Comparison of ENCODE assay signal across 8 cellular contexts in genomic region chr1:3900969-3901529, GRCh38. TPM values are rescaled to one million over a fixed set of nuclear protein-coding genes. Genes with fewer than 3 reads are reported as not detected.
DNase-seq lines count a peak whose midpoint lies in the region; ATAC-seq and FAIRE-seq lines count a peak whose summit lies in the region.

No MANE protein-coding gene starts in this region.

- H3K4ac ChIP-seq in neuronal stem cell (ENCODE audit: low read length) = peak overlapping the region; percentile 43

- H4K91ac ChIP-seq in neuronal stem cell (ENCODE audit: low read depth, low read length, poor library complexity) = peak overlapping the region; percentile 82

- H3K9me3 Mint-ChIP-seq in activated naive CD4-positive, alpha-beta T cell treated with anti-CD3 and anti-CD28 coated beads, Interleukin-2, amount 10 ng/mL, durations not matched to agents 7 days and 5 days = peaks cover 12% of the 10 kb centered on the region

- H3K27ac ChIP-seq in KOPT-K1 (ENCODE audit: low read depth, low read length, poor library complexity, severe bottlenecking) = peak overlapping the region; percentile 95
- H3K27ac ChIP-seq in neuronal stem cell (replicated peaks; ENCODE audit: low read length) = peak overlapping the region; percentile 98
- H3K27ac ChIP-seq in subcutaneous abdominal adipose tissue (ENCODE audit: low read depth, low read length) = peak overlapping the region; percentile 94

- peak overlapping the region; percentile 98 for H3K9ac ChIP-seq in neuronal stem cell (ENCODE audit: low read depth, low read length, poor library complexity)
- H3K9ac ChIP-seq in subcutaneous abdominal adipose tissue (ENCODE audit: low read length in 5 of 5) = peak overlapping the region in 4 of 5 donors; percentile 69 to 92 (median 88)

- no peaks in the 10 kb centered on the region for H3K27me3 Mint-ChIP-seq in activated naive CD4-positive, alpha-beta T cell treated with anti-CD3 and anti-CD28 coated beads, Interleukin-2, amount 10 ng/mL, durations not matched to agents 7 days and 5 days

- peak overlapping the region; percentile 77 for H4K8ac ChIP-seq in neuronal stem cell (ENCODE audit: low read depth, low read length)

- peak overlapping the region; percentile 96 for H3K23ac ChIP-seq in neuronal stem cell (ENCODE audit: low read depth, low read length, poor library complexity)

- H3K36me3 Mint-ChIP-seq in activated naive CD4-positive, alpha-beta T cell treated with anti-CD3 and anti-CD28 coated beads, Interleukin-2, amount 10 ng/mL, durations not matched to agents 7 days and 5 days = peaks cover 24% of the 10 kb centered on the region

- peaks cover 11% of the 10 kb centered on the region for H3K79me1 ChIP-seq in neuronal stem cell (ENCODE audit: low read depth, low read length)

- in situ Hi-C loops in SK-MEL-5 (cut with HindIII; ENCODE audit: low pct_unique_long_range_greater_than_20kb, low sequenced_read_pairs) = no loop called here

- H3K4me1 ChIP-seq in neuronal stem cell (ENCODE audit: control insufficient read depth in 2 of 2, insufficient read depth in 1 of 2, low read depth in 1 of 2, low read length in 2 of 2) (peaks cover 3 to 4% of the 10 kb centered on the region in 2 donors), subcutaneous abdominal adipose tissue (ENCODE audit: control insufficient read depth in 5 of 5, insufficient read depth in 5 of 5, low read length in 5 of 5) (peaks cover 7 to 19% (median 10%) of the 10 kb centered on the region in 5 donors)

- H3K27me3 ChIP-seq in neuronal stem cell (ENCODE audit: control insufficient read depth in 3 of 3, insufficient read depth in 3 of 3, low read depth in 1 of 3, low read length in 3 of 3) = no peaks in the 10 kb centered on the region
- peaks cover 0 to 4% (median 1%) of the 10 kb centered on the region in 5 donors for H3K27me3 ChIP-seq in subcutaneous abdominal adipose tissue (ENCODE audit: control insufficient read depth in 5 of 5, insufficient read depth in 4 of 5, low read length in 5 of 5)

- peak overlapping the region; percentile 52 for H2BK12ac ChIP-seq in neuronal stem cell (ENCODE audit: low read length)

- H2BK120ac ChIP-seq in neuronal stem cell (ENCODE audit: low read depth, low read length) = no peak overlapping the region

- no CpG with 5 or more reads among the region's 51 CpGs for WGBS in neuronal stem cell (ENCODE audit: extremely low coverage in 2 of 2, insufficient read length in 2 of 2, insufficient replicate concordance in 1 of 2), 2 donors

- H3K4me2 ChIP-seq in neuronal stem cell (ENCODE audit: insufficient read depth, low read length, poor library complexity, severe bottlenecking) = peak overlapping the region; percentile 85

- ATAC-seq in GM21825 (IDR thresholded peaks at IDR 0.05; ENCODE audit: unreplicated experiment) = peak; percentile 55

- H3K9me3 ChIP-seq in KOPT-K1 (ENCODE audit: insufficient read depth, low read length, poor library complexity, severe bottlenecking) = peaks cover 11% of the 10 kb centered on the region
- peaks cover 0 to 13% of the 10 kb centered on the region in 2 donors for H3K9me3 ChIP-seq in neuronal stem cell (replicated peaks in 1 of 2; ENCODE audit: control insufficient read depth in 2 of 2, insufficient read depth in 1 of 2, low read depth in 1 of 2, low read length in 2 of 2)
- H3K9me3 ChIP-seq in subcutaneous abdominal adipose tissue (ENCODE audit: control insufficient read depth in 5 of 5, low read length in 5 of 5) = peaks cover 0 to 14% (median 4%) of the 10 kb centered on the region in 5 donors

- FAIRE-seq in frontal cortex (lab: Jason Lieb, UNC) = peak; percentile 48

- CTCF ChIA-PET in activated naive CD4-positive, alpha-beta T cell treated with anti-CD3 and anti-CD28 coated beads, Interleukin-2, amount 10 ng/mL, durations not matched to agents 7 days and 5 days (lab: Charles Lee) = no interaction called here

- H2BK15ac ChIP-seq in neuronal stem cell (ENCODE audit: low read length) = peak overlapping the region; percentile 98

- peak overlapping the region; percentile 68 for H2AK5ac ChIP-seq in neuronal stem cell (ENCODE audit: low read depth, low read length)

- H2AFZ ChIP-seq in neuronal stem cell (ENCODE audit: low read length) = peak overlapping the region; percentile 100

- H2BK5ac ChIP-seq in neuronal stem cell (ENCODE audit: low read length) = peak overlapping the region; percentile 95

- peak overlapping the region; percentile 100 for H3K18ac ChIP-seq in neuronal stem cell (ENCODE audit: low read length)

- peak; percentile 99 for DNase-seq in Daoy (ENCODE audit: low read depth)
- peak; percentile 95 for DNase-seq in SK-MEL-5 (ENCODE audit: low read depth, low spot score)
- peak; percentile 85 for DNase-seq in activated naive CD4-positive, alpha-beta T cell treated with anti-CD3 and anti-CD28 coated beads, Interleukin-2, amount 10 ng/mL, durations not matched to agents 7 days and 5 days
- DNase-seq in frontal cortex (ENCODE audit: low spot score in 2 of 2) = peak; percentile 94 to 95
- DNase-seq in neuronal stem cell (ENCODE audit: low spot score) = peak; percentile 94

- peak overlapping the region; percentile 99 for H3K27ac Mint-ChIP-seq in activated naive CD4-positive, alpha-beta T cell treated with anti-CD3 and anti-CD28 coated beads, Interleukin-2, amount 10 ng/mL, durations not matched to agents 7 days and 5 days

- H3K36me3 ChIP-seq in KOPT-K1 (ENCODE audit: insufficient read depth, low read length) (peaks cover 6% of the 10 kb centered on the region; the same call in 1 of the 2 replicates), neuronal stem cell (replicated peaks in 1 of 2; ENCODE audit: control insufficient read depth in 2 of 2, insufficient read depth in 2 of 2, low read length in 2 of 2) (peaks cover under 1 to 7% of the 10 kb centered on the region in 2 donors), subcutaneous abdominal adipose tissue (ENCODE audit: control insufficient read depth in 5 of 5, insufficient read depth in 5 of 5, low read length in 5 of 5) (no peaks in the 10 kb centered on the region)

- H3K4me1 Mint-ChIP-seq in activated naive CD4-positive, alpha-beta T cell treated with anti-CD3 and anti-CD28 coated beads, Interleukin-2, amount 10 ng/mL, durations not matched to agents 7 days and 5 days = peaks cover 72% of the 10 kb centered on the region

- H3K4me3 ChIP-seq in neuronal stem cell (ENCODE audit: low read length in 2 of 2) (peak overlapping the region; percentile 82 to 92), subcutaneous abdominal adipose tissue (ENCODE audit: low read depth in 1 of 5, low read length in 5 of 5) (peak overlapping the region in 4 of 5 donors; percentile 84 to 99 (median 95))

- peak overlapping the region; percentile 98 for H3K14ac ChIP-seq in neuronal stem cell (ENCODE audit: low read length)

- peak overlapping the region; percentile 94 for H3K4me3 Mint-ChIP-seq in activated naive CD4-positive, alpha-beta T cell treated with anti-CD3 and anti-CD28 coated beads, Interleukin-2, amount 10 ng/mL, durations not matched to agents 7 days and 5 days

RNA-seq across cellular contexts. Expression of gene C1orf174, which starts 1.0 kb away (rescaled TPM):
- 28.3 and 31.8 TPM in 2 replicates for total RNA-seq in Daoy (2014; rRNA removed; shearing (Covaris generic))
- total RNA-seq in SK-MEL-5 (2014; rRNA removed; shearing (Covaris generic)) = 21.7 and 24.1 TPM in 2 replicates
- 24.3 and 26.3 TPM in 2 replicates for polyA plus RNA-seq in SK-MEL-5 (2015; cell fraction: cytosol; rRNA removed)
- polyA plus RNA-seq in SK-MEL-5 (2015; cell fraction: nucleus; rRNA removed) = 27.2 and 32.2 TPM in 2 replicates
- 23.6 TPM for total RNA-seq in frontal cortex
- 30.3 TPM for polyA plus RNA-seq in neuronal stem cell (2013, experiment 1 of 2)
- polyA plus RNA-seq in neuronal stem cell (2013, experiment 2 of 2) = 30.5 TPM

RNA-seq across cellular contexts. Expression of gene DFFB, which starts 43.8 kb away (rescaled TPM):
- 7.4 and 32.3 TPM in 2 replicates for total RNA-seq in Daoy (2014; rRNA removed; shearing (Covaris generic))
- 8.0 and 10.0 TPM in 2 replicates for total RNA-seq in SK-MEL-5 (2014; rRNA removed; shearing (Covaris generic))
- 10.1 and 12.6 TPM in 2 replicates for polyA plus RNA-seq in SK-MEL-5 (2015; cell fraction: cytosol; rRNA removed)
- polyA plus RNA-seq in SK-MEL-5 (2015; cell fraction: nucleus; rRNA removed) = 31.4 and 36.7 TPM in 2 replicates
- 11.0 TPM for total RNA-seq in frontal cortex
- polyA plus RNA-seq in neuronal stem cell (2013, experiment 1 of 2) = 6.6 TPM
- polyA plus RNA-seq in neuronal stem cell (2013, experiment 2 of 2) = 7.4 TPM

RNA-seq across cellular contexts. Expression of gene CEP104, which starts 44.0 kb away (rescaled TPM):
- total RNA-seq in Daoy (2014; rRNA removed; shearing (Covaris generic)) = 16.5 and 19.3 TPM in 2 replicates
- total RNA-seq in SK-MEL-5 (2014; rRNA removed; shearing (Covaris generic)) = 10.6 and 19.6 TPM in 2 replicates
- 28.0 and 29.6 TPM in 2 replicates for polyA plus RNA-seq in SK-MEL-5 (2015; cell fraction: cytosol; rRNA removed)
- polyA plus RNA-seq in SK-MEL-5 (2015; cell fraction: nucleus; rRNA removed) = 25.5 and 63.9 TPM in 2 replicates
- total RNA-seq in frontal cortex = 21.6 TPM
- 12.6 TPM for polyA plus RNA-seq in neuronal stem cell (2013, experiment 1 of 2)
- polyA plus RNA-seq in neuronal stem cell (2013, experiment 2 of 2) = 13.2 TPM

Comparison
In these comparisons a context has a peak if more than half of its experiments do, and no peak if none do; other contexts are left out.
1. Peak in every context shown above with its lines: DNase-seq, ATAC-seq, H3K4me3 ChIP-seq and H3K27ac ChIP-seq.